Comparison of ENCODE assay signal across 1 cellular context in genomic region chr19:270766-271165, GRCh38. TPM values are rescaled to one million over a fixed set of nuclear protein-coding genes. Genes with fewer than 3 reads are reported as not detected.
"Had no signal": no experiment of that assay in that cellular context is flagged by ENCODE, and none has a peak within 500 bp of the region (broad histone marks: within the 10 kb centered on the region; RNA-seq: fewer than 3 reads in every experiment).

No MANE protein-coding gene starts in this region.

RNA-seq across cellular contexts. Expression of gene PLPP2, which starts 20.4 kb away (rescaled TPM):
- total RNA-seq: G401 had no signal
